ENCODE assay signal across 10 cellular contexts in genomic region chr11:75555079-75555811, GRCh38. TPM values are rescaled to one million over a fixed set of nuclear protein-coding genes. Genes with fewer than 3 reads are reported as not detected.
DNase-seq lines count a peak whose midpoint lies in the region; ATAC-seq and TF ChIP-seq lines count a peak whose summit lies in the region.
"Had no signal": no experiment of that assay in that cellular context is flagged by ENCODE, and none has a peak within 500 bp of the region (broad histone marks: within the 10 kb centered on the region; RNA-seq: fewer than 3 reads in every experiment).

No MANE protein-coding gene starts in this region.

- H2BK120ac ChIP-seq in IMR-90 (ENCODE audit: low read depth, low read length) = peak overlapping the region; percentile 92

- peak overlapping the region; percentile 87 for H2AFZ ChIP-seq in IMR-90 (replicated peaks; ENCODE audit: low read length, poor library complexity)

- ATAC-seq in IMR-90 (ENCODE audit: low read depth) (no peak), GM19395 (IDR thresholded peaks at IDR 0.05; ENCODE audit: unreplicated experiment) (no peak)

- H4K5ac ChIP-seq in IMR-90 (ENCODE audit: low read depth, low read length) = peak overlapping the region; percentile 94

- DNase-seq in IMR-90 (no peak), chondrocyte (ENCODE audit: low spot score) (no peak), mesothelial cell of epicardium (ENCODE audit: low spot score in 2 of 2, unreplicated experiment in 2 of 2) (no peak), NCI-H1105 (lab: John Stamatoyannopoulos, UW) (no peak), dermis blood vessel endothelial cell (no peak), mucosa of gallbladder (ENCODE audit: low spot score) (no peak)
- DNase-seq: NCI-H526 treated with DMSO at 0.1 percent for 48 hours had no signal

- H3K4me3 Mint-ChIP-seq in chondrocyte (ENCODE audit: unreplicated experiment) = peak overlapping the region; percentile 45
- H3K4me3 Mint-ChIP-seq in mesothelial cell of epicardium = no peak overlapping the region
- H3K4me3 Mint-ChIP-seq: activated naive CD8-positive, alpha-beta T cell had no signal

- peaks cover 41% of the 10 kb centered on the region for H3K4me1 ChIP-seq in IMR-90 (ENCODE audit: control insufficient read depth, insufficient read depth, low read length)

- peak overlapping the region; percentile 80 for H3K14ac ChIP-seq in IMR-90 (replicated peaks; ENCODE audit: low read depth, low read length)

- CTCF ChIA-PET in IMR-90 (lab: Yijun Ruan, JAX) = interaction anchor here (0.9 to 1.3 kb wide), 2 partner anchors 9 to 11 kb away, joined by 3 to 4 read pairs; no protein-coding TSS in a partner anchor

- H4K20me1 ChIP-seq in IMR-90 (ENCODE audit: insufficient read depth, low read length) = no peaks in the 10 kb centered on the region

- H4K8ac ChIP-seq in IMR-90 (ENCODE audit: low read depth in 2 of 2, low read length in 2 of 2) = peak overlapping the region; percentile 97 to 98

- peak overlapping the region; percentile 97 for H3K4ac ChIP-seq in IMR-90 (ENCODE audit: low read depth, low read length)

- in situ Hi-C loops in IMR-90 (cut with MboI; ENCODE audit: low sequenced_read_pairs) = no loop called here

- intact Hi-C loops in IMR-90 (cut with micrococcal nuclease) = no loop called here

- H3K27ac Mint-ChIP-seq in chondrocyte (ENCODE audit: unreplicated experiment) (peak overlapping the region; percentile 100), mesothelial cell of epicardium (peak overlapping the region; percentile 77)
- H3K27ac Mint-ChIP-seq: activated naive CD8-positive, alpha-beta T cell had no signal

- 76% methylated on average over 7 of the region's 12 CpGs; no CpG with 5 or more reads in 1 of the 2 experiments for WGBS in IMR-90 (ENCODE audit: extremely low coverage in 2 of 2, insufficient read length in 1 of 2), 2 experiments

- no TSS peak for BruUV-seq in IMR-90 (replicated peaks; lab: Mats Ljungman, UMichigan)

- TF ChIP-seq CTCF in IMR-90 (conservative IDR thresholded peaks at IDR 0.05; ENCODE audit: low read depth, low read length) (no peak), chondrocyte (IDR thresholded peaks at IDR 0.05) (no peak), mesothelial cell of epicardium (IDR thresholded peaks at IDR 0.05; ENCODE audit: unreplicated experiment) (no peak)

- peak overlapping the region; percentile 95 for H2BK20ac ChIP-seq in IMR-90 (ENCODE audit: low read depth, low read length)

- H3K36me3 Mint-ChIP-seq in chondrocyte (ENCODE audit: low read depth) = no peaks in the 10 kb centered on the region
- H3K36me3 Mint-ChIP-seq in mesothelial cell of epicardium = no peaks in the 10 kb centered on the region
- H3K36me3 Mint-ChIP-seq: activated naive CD8-positive, alpha-beta T cell had no signal

- peaks cover 36% of the 10 kb centered on the region for H3K9me1 ChIP-seq in IMR-90 (ENCODE audit: insufficient read depth, low read length)

- dilution Hi-C loops in IMR-90 (cut with HindIII; ENCODE audit: low sequenced_read_pairs, unreplicated experiment) = no loop called here

- H3K27me3 Mint-ChIP-seq in chondrocyte (ENCODE audit: low read depth) (no peaks in the 10 kb centered on the region), mesothelial cell of epicardium (ENCODE audit: low read depth) (no peaks in the 10 kb centered on the region)
- H3K27me3 Mint-ChIP-seq: activated naive CD8-positive, alpha-beta T cell had no signal

- peak overlapping the region; percentile 91 for H2BK5ac ChIP-seq in IMR-90 (ENCODE audit: low read depth, low read length, poor library complexity, severe bottlenecking)

- TF ChIP-seq RAD21 in IMR-90 (IDR thresholded peaks at IDR 0.05; ENCODE audit: low read length) = no peak

- H3K27ac ChIP-seq in IMR-90 (ENCODE audit: insufficient read depth, low read length) = peak overlapping the region; percentile 96
- peak overlapping the region; percentile 91 for H3K27ac ChIP-seq in temporal lobe (ENCODE audit: low read depth, low read length)

- peak overlapping the region; percentile 64 for H3K23ac ChIP-seq in IMR-90 (ENCODE audit: low read depth, low read length)

- H3K4me3 ChIP-seq in IMR-90 (ENCODE audit: insufficient read depth, low read depth, low read length) = peak overlapping the region; percentile 27; the same call in 1 of the 2 replicates

- peak overlapping the region; percentile 97 for H2BK15ac ChIP-seq in IMR-90 (ENCODE audit: low read depth, low read length)

- peak overlapping the region; percentile 98 for H2AK9ac ChIP-seq in IMR-90 (replicated peaks; ENCODE audit: low read depth, low read length, poor library complexity)

- no peak for TF ChIP-seq POLR2A in IMR-90 (IDR thresholded peaks at IDR 0.05; ENCODE audit: low read depth, low read length)

- POLR2A ChIA-PET in IMR-90 (lab: Charles Lee; ENCODE audit: unreplicated experiment) = interaction anchor here (1.7 kb wide), 1 partner anchor 10 kb away, joined by 27 read pairs; no protein-coding TSS in a partner anchor

- H3K9ac ChIP-seq in IMR-90 (ENCODE audit: low read depth, low read length) = peak overlapping the region; percentile 81

- H3K27me3 ChIP-seq in IMR-90 (ENCODE audit: control insufficient read depth, insufficient read depth, low read length) = no peaks in the 10 kb centered on the region

- H4K91ac ChIP-seq in IMR-90 (ENCODE audit: insufficient read depth, low read depth, low read length) = peak overlapping the region; percentile 98

- H3K4me1 Mint-ChIP-seq in chondrocyte (ENCODE audit: low read depth) (peaks cover 64% of the 10 kb centered on the region), mesothelial cell of epicardium (peaks cover 43% of the 10 kb centered on the region)

- peak overlapping the region; percentile 97 for H2AK5ac ChIP-seq in IMR-90 (ENCODE audit: low read depth, low read length)

- H3K79me1 ChIP-seq in IMR-90 (ENCODE audit: low read depth in 1 of 2, low read length in 2 of 2) = peaks cover 13 to 50% of the 10 kb centered on the region in 2 experiments

- peak overlapping the region; percentile 78 for H3K4me2 ChIP-seq in IMR-90 (ENCODE audit: low read depth, low read length)

- peak overlapping the region; percentile 93 for H3K56ac ChIP-seq in IMR-90 (ENCODE audit: extremely low read depth, insufficient read depth, low read length)

- no peaks in the 10 kb centered on the region for H3K9me3 ChIP-seq in IMR-90 (ENCODE audit: control insufficient read depth, insufficient read depth, low read length)

- peak overlapping the region; percentile 82 for H3K18ac ChIP-seq in IMR-90 (ENCODE audit: low read depth, low read length)

- H3K9me3 Mint-ChIP-seq in chondrocyte (ENCODE audit: low read depth) = no peaks in the 10 kb centered on the region
- H3K9me3 Mint-ChIP-seq in mesothelial cell of epicardium = no peaks in the 10 kb centered on the region

- no peaks in the 10 kb centered on the region for H3K36me3 ChIP-seq in IMR-90 (ENCODE audit: control insufficient read depth, insufficient read depth, low read length)

TF ChIP-seq in IMR-90, 13 proteins besides CTCF, POLR2A, EP300 and RAD21 (continues in another document):
- no peak for TF ChIP-seq RFX5 (IDR thresholded peaks at IDR 0.05; ENCODE audit: low read depth, low read length)
- no peak for TF ChIP-seq CEBPB (IDR thresholded peaks at IDR 0.05; ENCODE audit: low read depth, low read length)
- TF ChIP-seq ELK1 (IDR thresholded peaks at IDR 0.05; ENCODE audit: borderline replicate concordance, low read depth, low read length) = no peak
- TF ChIP-seq MXI1 (IDR thresholded peaks at IDR 0.05; ENCODE audit: borderline replicate concordance, low read depth, low read length) = no peak
- TF ChIP-seq MAFK (IDR thresholded peaks at IDR 0.05; ENCODE audit: low read depth, low read length) = no peak
- TF ChIP-seq RCOR1 (IDR thresholded peaks at IDR 0.05; ENCODE audit: insufficient replicate concordance, low read length) = no peak
- no peak for TF ChIP-seq FOS (IDR thresholded peaks at IDR 0.05; ENCODE audit: low read depth, low read length)
- TF ChIP-seq CHD1 (IDR thresholded peaks at IDR 0.05; ENCODE audit: low read depth, low read length) = no peak
- TF ChIP-seq NFE2L2 (IDR thresholded peaks at IDR 0.05; ENCODE audit: low read depth, low read length) = no peak
- no peak for TF ChIP-seq SMC3 (IDR thresholded peaks at IDR 0.05; ENCODE audit: low read depth, low read length)
- TF ChIP-seq USF2 (IDR thresholded peaks at IDR 0.05; ENCODE audit: low read depth, low read length) = no peak
- no peak for TF ChIP-seq BHLHE40 (IDR thresholded peaks at IDR 0.05; ENCODE audit: low read depth, low read length)

RNA-seq across cellular contexts. Expression of gene SERPINH1, which starts 6.8 kb away (rescaled TPM):
- total RNA-seq in IMR-90 (2012; rRNA removed) (772 and 841 TPM in 2 replicates), chondrocyte (1,000 to 1,204 TPM (median 1,170 TPM) in 3 replicates), mesothelial cell of epicardium (360 to 375 TPM (median 373 TPM) in 3 replicates), temporal lobe (27.8 TPM), dermis blood vessel endothelial cell (552 and 903 TPM in 2 replicates), mucosa of gallbladder (141 TPM)
- polyA plus RNA-seq in IMR-90 (2012; rRNA removed) = 1,857 and 1,944 TPM in 2 replicates
- 823 and 2,639 TPM in 2 replicates for polyA plus RNA-seq in IMR-90 (2012; cell fraction: cytosol; rRNA removed)
- polyA plus RNA-seq in IMR-90 (2012; cell fraction: nucleus; rRNA removed; ENCODE audit: low replicate concordance) = 597 and 1,651 TPM in 2 replicates

RNA-seq across cellular contexts. Expression of gene GDPD5, which starts 29.5 kb away (rescaled TPM):
- total RNA-seq in IMR-90 (2012; rRNA removed) (1.7 and 2.0 TPM in 2 replicates), chondrocyte (8.9 to 12.6 TPM (median 11.3 TPM) in 3 replicates), mesothelial cell of epicardium (8.0 to 8.2 TPM (median 8.1 TPM) in 3 replicates), temporal lobe (9.6 TPM), dermis blood vessel endothelial cell (37.4 and 40.7 TPM in 2 replicates), mucosa of gallbladder (16.7 TPM)
- polyA plus RNA-seq in IMR-90 (2012; rRNA removed) = 7.9 and 8.2 TPM in 2 replicates
- 4.1 and 7.5 TPM in 2 replicates for polyA plus RNA-seq in IMR-90 (2012; cell fraction: cytosol; rRNA removed)
- polyA plus RNA-seq in IMR-90 (2012; cell fraction: nucleus; rRNA removed; ENCODE audit: low replicate concordance) = 25.1 and 54.1 TPM in 2 replicates
